ENCODE assay signal across 30 cellular contexts in genomic region chr18:57086163-57086562, GRCh38.
"Had no signal": no experiment of that assay in that cellular context is flagged by ENCODE, and none has a peak within 500 bp of the region (broad histone marks: within the 10 kb centered on the region; RNA-seq: fewer than 3 reads in every experiment).

No MANE protein-coding gene starts in this region.

- H3K36me3 Mint-ChIP-seq: natural killer cell; neural progenitor cell; stimulated activated memory B cell treated with anti-CD40 and anti-IgM and Interleukin-4, amounts not matched to agents 10 μg/mL and 1 μg/mL and 100 μg/mL, for 72 hours had no signal

- H3K27ac Mint-ChIP-seq: natural killer cell; nephron; neural progenitor cell; progenitor cell of endocrine pancreas; stimulated activated memory B cell treated with anti-CD40 and anti-IgM and Interleukin-4, amounts not matched to agents 10 μg/mL and 1 μg/mL and 100 μg/mL, for 72 hours; stimulated activated naive CD8-positive, alpha-beta T cell treated with anti-CD3 and anti-CD28 coated beads, Interleukin-15, Interleukin-2, amounts not matched to agents 100 ng/mL and 50 ng/mL, for 24 hours had no signal

- H3K4me3 Mint-ChIP-seq: natural killer cell; nephron; neural progenitor cell; stimulated activated memory B cell treated with anti-CD40 and anti-IgM and Interleukin-4, amounts not matched to agents 10 μg/mL and 1 μg/mL and 100 μg/mL, for 72 hours; stimulated activated naive CD8-positive, alpha-beta T cell treated with anti-CD3 and anti-CD28 coated beads, Interleukin-15, Interleukin-2, amounts not matched to agents 100 ng/mL and 50 ng/mL, for 24 hours had no signal

- DNase-seq: natural killer cell; occipital lobe; ovary; posterior cingulate gyrus; psoas muscle; right cardiac atrium; right lobe of liver; sigmoid colon; spleen; stimulated activated CD4-positive, alpha-beta T cell treated with anti-CD3 and anti-CD28 coated beads, Interleukin-12 subunit alpha, Interleukin-12 subunit beta, amount 100 ng/mL, for 4 hours; stimulated activated CD4-positive, alpha-beta T cell treated with anti-CD3 and anti-CD28 coated beads, Interleukin-1b, Interleukin-23, amount 100 ng/mL, for 48 hours; stimulated activated CD4-positive, alpha-beta T cell treated with anti-CD3 and anti-CD28 coated beads, Interleukin-4, amount 100 ng/mL, for 1 hour; stimulated activated CD4-positive, alpha-beta T cell treated with anti-CD3 and anti-CD28 coated beads, Interleukin-4, amount 100 ng/mL, for 4 hours; stimulated activated CD8-positive, alpha-beta memory T cell treated with anti-CD3 and anti-CD28 coated beads, Interleukin-4, amount 100 ng/mL, for 48 hours; stimulated activated naive CD4-positive, alpha-beta T cell; stomach; thyroid gland; trophoblast cell; upper lobe of left lung had no signal

- H3K4me1 Mint-ChIP-seq: nephron had no signal

- H3K27ac ChIP-seq: neural progenitor cell, ovary, parathyroid adenoma, psoas muscle, right lobe of liver, sigmoid colon, spleen, stomach, thoracic aorta, thyroid gland, tibial nerve, upper lobe of left lung, vagina had no signal

- H3K27me3 ChIP-seq: neural progenitor cell, ovary, right lobe of liver, thyroid gland, tibial nerve, upper lobe of left lung, vagina had no signal

- H2AFZ ChIP-seq: neural progenitor cell, parathyroid adenoma had no signal

- H3K9me3 Mint-ChIP-seq: natural killer cell had no signal

- ATAC-seq: natural killer cell; psoas muscle; right cardiac atrium; right lobe of liver; stimulated activated memory B cell treated with anti-CD40 and anti-IgM and Interleukin-4, amounts not matched to agents 10 μg/mL and 1 μg/mL and 100 μg/mL, for 72 hours had no signal

- H3K9me3 ChIP-seq: ovary, psoas muscle, right lobe of liver, thoracic aorta, thyroid gland, tibial nerve, upper lobe of left lung, vagina had no signal

- H3K36me3 ChIP-seq: neural progenitor cell, ovary, right lobe of liver, sigmoid colon, spleen, stomach, thoracic aorta, thyroid gland, tibial nerve, upper lobe of left lung, vagina had no signal

- H3K9ac ChIP-seq: neural progenitor cell, parathyroid adenoma had no signal

- H3K4me1 ChIP-seq: parathyroid adenoma, psoas muscle, right lobe of liver, sigmoid colon, stomach, thyroid gland, tibial nerve, upper lobe of left lung, vagina had no signal

- H3K4me2 ChIP-seq: neural progenitor cell, smooth muscle cell had no signal

- FAIRE-seq: urothelium cell line had no signal

- H3K4me3 ChIP-seq: neural progenitor cell, ovary, psoas muscle, right lobe of liver, sigmoid colon, smooth muscle cell, spleen, stomach, thoracic aorta, thyroid gland, tibial nerve, upper lobe of left lung, vagina had no signal

- H3K79me2 ChIP-seq: parathyroid adenoma had no signal
